In the genomic region with DNA sequence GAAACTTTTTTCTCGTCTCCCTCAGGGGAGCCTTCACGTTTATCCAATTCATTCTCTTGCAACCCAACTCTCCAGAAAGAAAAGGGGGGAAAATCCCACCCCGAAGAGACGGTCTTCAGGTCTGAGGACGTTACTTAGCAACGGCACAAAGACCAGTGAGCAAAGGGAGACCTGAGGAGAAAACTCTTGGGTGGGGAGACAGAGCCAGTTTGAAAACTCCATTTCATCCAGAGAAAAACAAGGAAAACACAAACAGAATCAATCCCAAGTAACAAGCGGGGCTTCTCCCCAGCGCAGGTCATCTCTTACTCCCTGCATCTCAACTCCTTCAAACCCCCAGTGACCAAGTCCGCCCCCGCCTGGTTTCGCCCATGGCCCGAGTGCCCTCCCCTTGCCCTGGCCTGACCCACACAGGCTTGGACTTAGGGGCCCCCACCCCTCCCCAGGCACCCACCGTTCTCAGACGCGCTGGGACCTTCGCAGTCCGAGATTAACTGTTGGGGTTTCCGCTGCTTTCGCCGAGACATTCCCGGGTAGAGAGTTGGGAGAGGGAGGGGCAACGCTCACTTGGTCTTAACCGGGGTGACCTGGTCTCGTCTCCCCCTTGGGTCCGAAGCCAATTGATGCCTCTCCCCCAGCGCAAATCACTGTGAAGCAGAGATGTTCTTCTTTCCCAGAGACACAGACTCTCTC, we compare ENCODE assay signal across 8 cellular contexts. TPM values are rescaled to one million over a fixed set of nuclear protein-coding genes. Genes with fewer than 3 reads are reported as not detected.
DNase-seq lines count a peak whose midpoint lies in the region; ATAC-seq, FAIRE-seq and TF ChIP-seq lines count a peak whose summit lies in the region.
"Had no signal": no experiment of that assay in that cellular context is flagged by ENCODE, and none has a peak within 500 bp of the region (broad histone marks: within the 10 kb centered on the region; RNA-seq: fewer than 3 reads in every experiment).

No MANE protein-coding gene starts in this region.

- POLR2A ChIA-PET in H1 (lab: Charles Lee; ENCODE audit: partially characterized antibody), result interaction anchor here (0.6 to 32.5 kb wide), 11 partner anchors 11 to 949 kb away, joined by 3 to 769 read pairs (median 4); partner anchors contain the start of genes METTL3 and SALL2

- H3K27me3 ChIP-seq in RWPE2 (ENCODE audit: insufficient read depth, poor library complexity, severe bottlenecking) (peaks cover 23% of the 10 kb centered on the region), H1 (replicated peaks in 1 of 4; ENCODE audit: control insufficient read depth in 3 of 4, extremely low read depth in 1 of 4, insufficient read depth in 3 of 4, low read length in 3 of 4) (no peaks in the 10 kb centered on the region), testis (no peaks in the 10 kb centered on the region)

- H3K27ac ChIP-seq in RWPE2 (ENCODE audit: poor library complexity, severe bottlenecking) (no peak overlapping the region), H1 (ENCODE audit: low read depth, low read length) (peak overlapping the region; percentile 91), mesodermal cell (ENCODE audit: low read depth, low read length, severe bottlenecking) (peak overlapping the region; percentile 69), testis (no peak overlapping the region)

- H3K18ac ChIP-seq in H1 (ENCODE audit: extremely low read depth, low read length), result peak overlapping the region; percentile 94

- H2BK12ac ChIP-seq in H1 (ENCODE audit: low read depth, low read length), result peak overlapping the region; percentile 95

- TF ChIP-seq RAD21 in H1 (IDR thresholded peaks at IDR 0.05 in 1 of 2, conservative IDR thresholded peaks at IDR 0.05 in 1 of 2; ENCODE audit: low read depth in 2 of 2, low read length in 2 of 2), result no peak

- peak overlapping the region; percentile 46 to 91 (median 68) for H3K9ac ChIP-seq in H1 (replicated peaks in 1 of 4; ENCODE audit: extremely low read depth in 1 of 4, low read depth in 3 of 4, low read length in 3 of 4)

- H2AFZ ChIP-seq in H1 (ENCODE audit: low read length), result no peak overlapping the region

- H3K4me3 ChIP-seq in RWPE2 (ENCODE audit: severe bottlenecking) (no peak overlapping the region), H1 (ENCODE audit: extremely low read depth in 1 of 4, insufficient read depth in 2 of 4, low read depth in 3 of 4, low read length in 4 of 4) (peak overlapping the region; percentile 87 to 96 (median 92)), mesodermal cell (ENCODE audit: extremely low read depth, insufficient read depth, low read length, poor library complexity, severe bottlenecking) (peak overlapping the region; percentile 58), testis (peak overlapping the region; percentile 6 to 45)

- H2BK20ac ChIP-seq in H1 (ENCODE audit: low read length), result no peak overlapping the region

- intact Hi-C loops in testis (cut with DNase I; ENCODE audit: low total_unique reads), result no loop called here

- no peak overlapping the region for H3K14ac ChIP-seq in H1 (ENCODE audit: insufficient read length)

- no peaks in the 10 kb centered on the region for H4K20me1 ChIP-seq in H1 (replicated peaks in 1 of 2; ENCODE audit: control insufficient read depth in 1 of 2, insufficient read depth in 2 of 2, low read length in 2 of 2)

- no peaks in the 10 kb centered on the region for H3K79me1 ChIP-seq in H1 (ENCODE audit: low read depth, low read length)

- H3K79me2 ChIP-seq in H1 (ENCODE audit: control insufficient read depth in 1 of 2, insufficient read depth in 2 of 2, low read length in 2 of 2), result peaks cover 27 to 71% of the 10 kb centered on the region in 2 experiments

- H3K56ac ChIP-seq in H1 (replicated peaks; ENCODE audit: insufficient read length, low read depth, low read length), result peak overlapping the region; percentile 85

- WGBS in H1 (ENCODE audit: extremely low coverage in 1 of 2, insufficient coverage in 1 of 2, insufficient read length in 1 of 2, insufficient replicate concordance in 2 of 2, low coverage in 1 of 2, low lambda C conversion rate in 2 of 2, missing lambda C conversion rate in 1 of 2), 2 experiments, result 0% methylated on average over 24 of the region's 26 CpGs; no CpG with 5 or more reads in 1 of the 2 experiments
- WGBS in mesodermal cell (ENCODE audit: insufficient coverage in 2 of 2), 2 experiments, result 0 to 1% methylated on average over 14 to 18 of the region's 26 CpGs
- 1 to 4% methylated on average over 26 of the region's 26 CpGs for WGBS in testis, 2 donors

- H3K23ac ChIP-seq in H1 (ENCODE audit: insufficient read length), result no peak overlapping the region

- H2AK5ac ChIP-seq in H1 (ENCODE audit: low read depth, low read length), result peak overlapping the region; percentile 82; the same call in 1 of the 2 replicates

- peak overlapping the region; percentile 67 for H2BK120ac ChIP-seq in H1 (replicated peaks; ENCODE audit: low read depth, low read length)

- peaks cover 7% of the 10 kb centered on the region for H3K23me2 ChIP-seq in H1 (ENCODE audit: low read depth, low read length)

- H3K9me3 ChIP-seq in RWPE2 (ENCODE audit: severe bottlenecking) (no peaks in the 10 kb centered on the region), H1 (ENCODE audit: insufficient read depth in 2 of 2, low read depth in 1 of 2, low read length in 1 of 2) (no peaks in the 10 kb centered on the region), mesodermal cell (ENCODE audit: control insufficient read depth, low read length) (no peaks in the 10 kb centered on the region), testis (no peaks in the 10 kb centered on the region)

- TF ChIP-seq CTCF in RWPE2 (IDR thresholded peaks at IDR 0.05; ENCODE audit: poor library complexity, severe bottlenecking) (no peak), H1 (IDR thresholded peaks at IDR 0.05; ENCODE audit: control extremely low read depth in 1 of 3, insufficient read depth in 1 of 3, low read depth in 1 of 3, low read length in 3 of 3) (no peak), testis (IDR thresholded peaks at IDR 0.05) (no peak)

- H3K4ac ChIP-seq in H1 (replicated peaks; ENCODE audit: insufficient read length, low read depth, low read length), result no peak overlapping the region

- peak overlapping the region; percentile 74 to 94 for H3K4me2 ChIP-seq in H1 (ENCODE audit: insufficient read depth in 1 of 2, low read depth in 2 of 2, low read length in 2 of 2)

- no peak overlapping the region for H4K8ac ChIP-seq in H1 (ENCODE audit: extremely low read depth, insufficient read depth, low read length)

- ATAC-seq in RWPE2 (ENCODE audit: low read depth), result peak; percentile 48
- ATAC-seq in HG02885 (IDR thresholded peaks at IDR 0.05; ENCODE audit: poor library complexity, unreplicated experiment), result no peak
- ATAC-seq in HG03045 (IDR thresholded peaks at IDR 0.05; ENCODE audit: unreplicated experiment), result no peak
- ATAC-seq: natural killer cell had no signal

- CTCF ChIA-PET in H1 (lab: Charles Lee; ENCODE audit: partially characterized antibody), result interaction anchor here (0.6 to 2.4 kb wide), 5 partner anchors 11 to 198 kb away, joined by 3 to 9 read pairs (median 5); partner anchors contain the start of gene SALL2

- H2BK5ac ChIP-seq in H1 (ENCODE audit: low read depth, low read length), result peak overlapping the region; percentile 95

- peak overlapping the region; percentile 89 for H4K91ac ChIP-seq in H1 (replicated peaks; ENCODE audit: insufficient read length, low read length)

- no peaks in the 10 kb centered on the region for H3K36me3 ChIP-seq in RWPE2 (ENCODE audit: low read depth)
- peaks cover 0 to 5% (median 0%) of the 10 kb centered on the region in 4 experiments; a peak in 1 of 8 replicates for H3K36me3 ChIP-seq in H1 (ENCODE audit: control insufficient read depth in 2 of 4, insufficient read depth in 4 of 4, low read length in 3 of 4)
- H3K36me3 ChIP-seq in mesodermal cell (ENCODE audit: control insufficient read depth, insufficient read depth, low read length), result no peaks in the 10 kb centered on the region
- no peaks in the 10 kb centered on the region for H3K36me3 ChIP-seq in testis (ENCODE audit: low read depth, missing control alignments)

- peak overlapping the region; percentile 89; the same call in 1 of the 2 replicates for H2BK15ac ChIP-seq in H1 (ENCODE audit: low read length)

- H3K4me1 ChIP-seq in RWPE2 (ENCODE audit: insufficient read depth, poor library complexity, severe bottlenecking) (no peaks in the 10 kb centered on the region), H1 (replicated peaks in 1 of 4; ENCODE audit: control insufficient read depth in 3 of 4, insufficient read depth in 4 of 4, low read length in 3 of 4) (peaks cover 0 to 20% (median 14%) of the 10 kb centered on the region in 4 experiments), mesodermal cell (ENCODE audit: control insufficient read depth, insufficient read depth, low read length, poor library complexity, severe bottlenecking) (peaks cover 8% of the 10 kb centered on the region), testis (peaks cover 4% of the 10 kb centered on the region)

- peak in 1 of 2 experiments; percentile 40; a peak in 1 of 3 replicates for TF ChIP-seq EP300 in H1 (IDR thresholded peaks at IDR 0.05; ENCODE audit: borderline replicate concordance in 1 of 2, low read depth in 2 of 2, low read length in 2 of 2)

- DNase-seq in RWPE2 (ENCODE audit: low spot score) (no peak), H1 (ENCODE audit: low read depth in 1 of 2, low spot score in 2 of 2) (peak in 1 of 2 experiments; percentile 76), testis (no peak), AG20443 (ENCODE audit: low spot score) (no peak)
- DNase-seq: natural killer cell had no signal

- FAIRE-seq in H1 (lab: Jason Lieb, UNC), result peak; percentile 66

- H4K5ac ChIP-seq in H1 (ENCODE audit: insufficient read length, low read depth, low read length), result peak overlapping the region; percentile 22

- TF ChIP-seq POLR2A in H1 (IDR thresholded peaks at IDR 0.05; ENCODE audit: control extremely low read depth in 1 of 2, low read depth in 2 of 2, low read length in 2 of 2) (peak; percentile 63 to 84), testis (IDR thresholded peaks at IDR 0.05) (no peak)

RNA-seq across cellular contexts. Expression of gene SALL2, which starts 10.4 kb away (rescaled TPM):
- 346 and 360 TPM in 2 replicates for total RNA-seq in H1 (2021; fragmentation: NEBNext Ultra II Directional; extraction: Animal tissue kit (Norgen Biotek cat#: 25700))
- polyA plus RNA-seq in H1 (2011; rRNA removed) (310 and 356 TPM in 2 replicates), testis (ENCODE audit: insufficient read depth, low read depth, low replicate concordance) (5.5 TPM)
- 193 TPM for polyA plus RNA-seq in H1 (2011; cell fraction: cytosol; rRNA removed)
- polyA plus RNA-seq in H1 (2011; cell fraction: nucleus; rRNA removed), result 292 TPM
- polyA plus RNA-seq in H1 (2012, experiment 1 of 2), result 283 to 321 TPM (median 294 TPM) in 4 replicates
- 364 TPM for polyA plus RNA-seq in H1 (2012, experiment 2 of 2)
- 182 TPM for polyA plus RNA-seq in H1 (2013, experiment 1 of 2)
- 177 TPM for polyA plus RNA-seq in H1 (2013, experiment 2 of 2)
- polyA minus RNA-seq in H1 (2011; rRNA and poly(A)+ RNA removed), result 379 and 423 TPM in 2 replicates
- 241 TPM for polyA minus RNA-seq in H1 (2011; cell fraction: cytosol; rRNA and poly(A)+ RNA removed)
- polyA minus RNA-seq in H1 (2011; cell fraction: nucleus; rRNA and poly(A)+ RNA removed), result 133 TPM
- polyA plus RNA-seq in mesodermal cell (2013, experiment 1 of 2), result 57.8 TPM
- polyA plus RNA-seq in mesodermal cell (2013, experiment 2 of 2), result 52.8 TPM
- 1 to 10 TPM; 4.1 to 5.0 TPM for total RNA-seq in testis

RNA-seq across cellular contexts. Expression of gene METTL3, which starts 25.4 kb away (rescaled TPM):
- total RNA-seq in H1 (2021; fragmentation: NEBNext Ultra II Directional; extraction: Animal tissue kit (Norgen Biotek cat#: 25700)), result 98.6 and 103 TPM in 2 replicates
- polyA plus RNA-seq in H1 (2011; rRNA removed) (144 and 152 TPM in 2 replicates), testis (ENCODE audit: insufficient read depth, low read depth, low replicate concordance) (81.1 TPM)
- 178 TPM for polyA plus RNA-seq in H1 (2011; cell fraction: cytosol; rRNA removed)
- polyA plus RNA-seq in H1 (2011; cell fraction: nucleus; rRNA removed), result 437 TPM
- 106 to 114 TPM (median 112 TPM) in 4 replicates for polyA plus RNA-seq in H1 (2012, experiment 1 of 2)
- 29.7 TPM for polyA plus RNA-seq in H1 (2012, experiment 2 of 2)
- 84.3 TPM for polyA plus RNA-seq in H1 (2013, experiment 1 of 2)
- polyA plus RNA-seq in H1 (2013, experiment 2 of 2), result 73.0 TPM
- 176 and 181 TPM in 2 replicates for polyA minus RNA-seq in H1 (2011; rRNA and poly(A)+ RNA removed)
- polyA minus RNA-seq in H1 (2011; cell fraction: cytosol; rRNA and poly(A)+ RNA removed), result 59.2 TPM
- 147 TPM for polyA minus RNA-seq in H1 (2011; cell fraction: nucleus; rRNA and poly(A)+ RNA removed)
- polyA plus RNA-seq in mesodermal cell (2013, experiment 1 of 2), result 57.8 TPM
- 54.6 TPM for polyA plus RNA-seq in mesodermal cell (2013, experiment 2 of 2)
- 10 to 100 TPM; 65.7 to 66.3 TPM for total RNA-seq in testis

RNA-seq across cellular contexts. Expression of gene OR10G3, which starts 43.3 kb away (rescaled TPM):
- not detected in 2 replicates for total RNA-seq in H1 (2021; fragmentation: NEBNext Ultra II Directional; extraction: Animal tissue kit (Norgen Biotek cat#: 25700))
- polyA plus RNA-seq in H1 (2011; rRNA removed), result not detected in 2 replicates
- polyA plus RNA-seq in H1 (2011; cell fraction: cytosol; rRNA removed), result not detected
- polyA plus RNA-seq in H1 (2011; cell fraction: nucleus; rRNA removed), result not detected
- polyA plus RNA-seq in H1 (2012, experiment 1 of 2), result not detected in 4 replicates
- polyA plus RNA-seq in H1 (2012, experiment 2 of 2), result not detected
- polyA plus RNA-seq in H1 (2013, experiment 1 of 2), result not detected
- polyA plus RNA-seq in H1 (2013, experiment 2 of 2), result not detected
- not detected in 2 replicates for polyA minus RNA-seq in H1 (2011; rRNA and poly(A)+ RNA removed)
- polyA minus RNA-seq in H1 (2011; cell fraction: cytosol; rRNA and poly(A)+ RNA removed), result not detected
- polyA minus RNA-seq in H1 (2011; cell fraction: nucleus; rRNA and poly(A)+ RNA removed), result not detected
- not detected for polyA plus RNA-seq in mesodermal cell (2013, experiment 1 of 2)
- not detected for polyA plus RNA-seq in mesodermal cell (2013, experiment 2 of 2)
- not detected for total RNA-seq in testis
- not detected for polyA plus RNA-seq in testis (ENCODE audit: insufficient read depth, low read depth, low replicate concordance)
- total RNA-seq: natural killer cell had no signal

RNA-seq across cellular contexts. Expression of gene TOX4, which starts 59.5 kb away (rescaled TPM):
- 49.5 and 58.3 TPM in 2 replicates for total RNA-seq in H1 (2021; fragmentation: NEBNext Ultra II Directional; extraction: Animal tissue kit (Norgen Biotek cat#: 25700))
- polyA plus RNA-seq in H1 (2011; rRNA removed) (50.5 and 51.5 TPM in 2 replicates), testis (ENCODE audit: insufficient read depth, low read depth, low replicate concordance) (120 TPM)
- 52.1 TPM for polyA plus RNA-seq in H1 (2011; cell fraction: cytosol; rRNA removed)
- 70.9 TPM for polyA plus RNA-seq in H1 (2011; cell fraction: nucleus; rRNA removed)
- 45.9 to 65.6 TPM (median 59.1 TPM) in 4 replicates for polyA plus RNA-seq in H1 (2012, experiment 1 of 2)
- polyA plus RNA-seq in H1 (2012, experiment 2 of 2), result 41.6 TPM
- polyA plus RNA-seq in H1 (2013, experiment 1 of 2), result 35.1 TPM
- polyA plus RNA-seq in H1 (2013, experiment 2 of 2), result 32.5 TPM
- polyA minus RNA-seq in H1 (2011; rRNA and poly(A)+ RNA removed), result 122 and 145 TPM in 2 replicates
- 29.7 TPM for polyA minus RNA-seq in H1 (2011; cell fraction: cytosol; rRNA and poly(A)+ RNA removed)
- polyA minus RNA-seq in H1 (2011; cell fraction: nucleus; rRNA and poly(A)+ RNA removed), result 31.1 TPM
- 53.8 TPM for polyA plus RNA-seq in mesodermal cell (2013, experiment 1 of 2)
- polyA plus RNA-seq in mesodermal cell (2013, experiment 2 of 2), result 49.4 TPM
- 10 to 100 TPM; 64.4 to 72.6 TPM for total RNA-seq in testis

RNA-seq across cellular contexts. Expression of gene RAB2B, which starts 59.8 kb away (rescaled TPM):
- 26.1 and 27.6 TPM in 2 replicates for total RNA-seq in H1 (2021; fragmentation: NEBNext Ultra II Directional; extraction: Animal tissue kit (Norgen Biotek cat#: 25700))
- polyA plus RNA-seq in H1 (2011; rRNA removed) (13.6 and 23.4 TPM in 2 replicates), testis (ENCODE audit: insufficient read depth, low read depth, low replicate concordance) (36.4 TPM)
- polyA plus RNA-seq in H1 (2011; cell fraction: cytosol; rRNA removed), result 18.6 TPM
- polyA plus RNA-seq in H1 (2011; cell fraction: nucleus; rRNA removed), result 14.0 TPM
- 18.6 to 25.3 TPM (median 19.8 TPM) in 4 replicates for polyA plus RNA-seq in H1 (2012, experiment 1 of 2)
- 14.8 TPM for polyA plus RNA-seq in H1 (2012, experiment 2 of 2)
- polyA plus RNA-seq in H1 (2013, experiment 1 of 2), result 17.0 TPM
- 16.2 TPM for polyA plus RNA-seq in H1 (2013, experiment 2 of 2)
- polyA minus RNA-seq in H1 (2011; rRNA and poly(A)+ RNA removed), result 25.3 and 43.2 TPM in 2 replicates
- polyA minus RNA-seq in H1 (2011; cell fraction: cytosol; rRNA and poly(A)+ RNA removed), result 18.8 TPM
- 22.2 TPM for polyA minus RNA-seq in H1 (2011; cell fraction: nucleus; rRNA and poly(A)+ RNA removed)
- polyA plus RNA-seq in mesodermal cell (2013, experiment 1 of 2), result 24.9 TPM
- 26.8 TPM for polyA plus RNA-seq in mesodermal cell (2013, experiment 2 of 2)
- total RNA-seq in testis, result 10 to 100 TPM; 32.9 to 40.1 TPM

Comparison
In these comparisons a context has a peak if more than half of its experiments do, and no peak if none do; other contexts are left out.
1. H3K27ac ChIP-seq: peak in H1 (single experiment) and mesodermal cell (single experiment); none in RWPE2 (single experiment) and testis (0 of 2).
2. RNA of gene SALL2, which starts 10.4 kb away (total RNA-seq): 346 to 360 TPM in H1; 4.1 to 5.0 TPM in testis; every median in the first group is over 10 times any median in the second.